8 cellular contexts compared by ENCODE assay signal in genomic region chr5:55307383-55308253, GRCh38. TPM values are rescaled to one million over a fixed set of nuclear protein-coding genes. Genes with fewer than 3 reads are reported as not detected.
DNase-seq lines count a peak whose midpoint lies in the region; ATAC-seq and TF ChIP-seq lines count a peak whose summit lies in the region.

A gene with protein sequence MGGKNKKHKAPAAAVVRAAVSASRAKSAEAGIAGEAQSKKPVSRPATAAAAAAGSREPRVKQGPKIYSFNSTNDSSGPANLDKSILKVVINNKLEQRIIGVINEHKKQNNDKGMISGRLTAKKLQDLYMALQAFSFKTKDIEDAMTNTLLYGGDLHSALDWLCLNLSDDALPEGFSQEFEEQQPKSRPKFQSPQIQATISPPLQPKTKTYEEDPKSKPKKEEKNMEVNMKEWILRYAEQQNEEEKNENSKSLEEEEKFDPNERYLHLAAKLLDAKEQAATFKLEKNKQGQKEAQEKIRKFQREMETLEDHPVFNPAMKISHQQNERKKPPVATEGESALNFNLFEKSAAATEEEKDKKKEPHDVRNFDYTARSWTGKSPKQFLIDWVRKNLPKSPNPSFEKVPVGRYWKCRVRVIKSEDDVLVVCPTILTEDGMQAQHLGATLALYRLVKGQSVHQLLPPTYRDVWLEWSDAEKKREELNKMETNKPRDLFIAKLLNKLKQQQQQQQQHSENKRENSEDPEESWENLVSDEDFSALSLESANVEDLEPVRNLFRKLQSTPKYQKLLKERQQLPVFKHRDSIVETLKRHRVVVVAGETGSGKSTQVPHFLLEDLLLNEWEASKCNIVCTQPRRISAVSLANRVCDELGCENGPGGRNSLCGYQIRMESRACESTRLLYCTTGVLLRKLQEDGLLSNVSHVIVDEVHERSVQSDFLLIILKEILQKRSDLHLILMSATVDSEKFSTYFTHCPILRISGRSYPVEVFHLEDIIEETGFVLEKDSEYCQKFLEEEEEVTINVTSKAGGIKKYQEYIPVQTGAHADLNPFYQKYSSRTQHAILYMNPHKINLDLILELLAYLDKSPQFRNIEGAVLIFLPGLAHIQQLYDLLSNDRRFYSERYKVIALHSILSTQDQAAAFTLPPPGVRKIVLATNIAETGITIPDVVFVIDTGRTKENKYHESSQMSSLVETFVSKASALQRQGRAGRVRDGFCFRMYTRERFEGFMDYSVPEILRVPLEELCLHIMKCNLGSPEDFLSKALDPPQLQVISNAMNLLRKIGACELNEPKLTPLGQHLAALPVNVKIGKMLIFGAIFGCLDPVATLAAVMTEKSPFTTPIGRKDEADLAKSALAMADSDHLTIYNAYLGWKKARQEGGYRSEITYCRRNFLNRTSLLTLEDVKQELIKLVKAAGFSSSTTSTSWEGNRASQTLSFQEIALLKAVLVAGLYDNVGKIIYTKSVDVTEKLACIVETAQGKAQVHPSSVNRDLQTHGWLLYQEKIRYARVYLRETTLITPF (N-terminal part only) (minus strand): TSS chr5:55307694. CDS start chr5:55307573, 121 bp downstream.
Gene MTREX, plus strand, starts transcription at chr5:55307989. Its CDS starts 25 bp downstream, at chr5:55308014.

- peak within 1 kb of the TSS; percentile 78 for H3K4me3 ChIP-seq in thymus (ENCODE audit: low read length)

- peaks cover 2% of the 10 kb centered on the region for H3K9me3 Mint-ChIP-seq in activated naive CD8-positive, alpha-beta T cell treated with anti-CD3 and anti-CD28 coated beads for 36 hours
- no peaks in the 10 kb centered on the region for H3K9me3 Mint-ChIP-seq in osteocyte (ENCODE audit: unreplicated experiment)

- under 1% methylated on average over 62 of the region's 62 CpGs for WGBS in thymus

- H3K4me1 ChIP-seq in thymus (ENCODE audit: control insufficient read depth, insufficient read depth, low read length), result peaks cover 5% of the 10 kb centered on the region

- H3K27me3 Mint-ChIP-seq in activated naive CD8-positive, alpha-beta T cell treated with anti-CD3 and anti-CD28 coated beads for 36 hours, result no peaks in the 10 kb centered on the region
- H3K27me3 Mint-ChIP-seq in osteocyte (ENCODE audit: unreplicated experiment), result no peaks in the 10 kb centered on the region

- peak; percentile 34 for TF ChIP-seq POLR2A in GM10847 (IDR thresholded peaks at IDR 0.05; ENCODE audit: extremely low read depth, insufficient read length)

- no peaks in the 10 kb centered on the region for H3K9me3 ChIP-seq in thymus (ENCODE audit: control insufficient read depth)

- H3K36me3 Mint-ChIP-seq in activated naive CD8-positive, alpha-beta T cell treated with anti-CD3 and anti-CD28 coated beads for 36 hours, result peaks cover 26% of the 10 kb centered on the region
- peaks cover 5% of the 10 kb centered on the region for H3K36me3 Mint-ChIP-seq in osteocyte (ENCODE audit: unreplicated experiment)

- peak; percentile 95 for ATAC-seq in HG02642 (IDR thresholded peaks at IDR 0.05; ENCODE audit: poor library complexity, unreplicated experiment)

- no peaks in the 10 kb centered on the region for H3K36me3 ChIP-seq in thymus (ENCODE audit: control insufficient read depth, insufficient read depth)

- no peak within 1 kb of the TSS for H3K4me3 Mint-ChIP-seq in activated naive CD8-positive, alpha-beta T cell treated with anti-CD3 and anti-CD28 coated beads for 36 hours
- H3K4me3 Mint-ChIP-seq in osteocyte (ENCODE audit: unreplicated experiment), result no peak within 1 kb of the TSS

- DNase-seq in NCI-H1105 (lab: John Stamatoyannopoulos, UW), result peak; percentile 73
- DNase-seq in SKM-1 (lab: John Stamatoyannopoulos, UW; ENCODE audit: unreplicated experiment), result peak; percentile 72
- peak; percentile 87 for DNase-seq in activated naive CD8-positive, alpha-beta T cell treated with anti-CD3 and anti-CD28 coated beads for 36 hours
- peak; percentile 88 to 97 (median 94) for DNase-seq in head of caudate nucleus
- DNase-seq in osteocyte (ENCODE audit: extremely low spot score, unreplicated experiment), result peak; percentile 96

- no peak for TF ChIP-seq CTCF in osteocyte (IDR thresholded peaks at IDR 0.05)

- intact Hi-C loops in head of caudate nucleus (cut with DNase I), result loop anchor here (5.0 kb wide), 1 partner anchor 75 kb away; the partner anchor contains the start of gene CCNO

- H3K4me1 Mint-ChIP-seq in activated naive CD8-positive, alpha-beta T cell treated with anti-CD3 and anti-CD28 coated beads for 36 hours, result peaks cover 30% of the 10 kb centered on the region
- peaks cover 20% of the 10 kb centered on the region for H3K4me1 Mint-ChIP-seq in osteocyte (ENCODE audit: unreplicated experiment)

- H3K27ac Mint-ChIP-seq in activated naive CD8-positive, alpha-beta T cell treated with anti-CD3 and anti-CD28 coated beads for 36 hours, result no peak within 1 kb of the TSS
- H3K27ac Mint-ChIP-seq in osteocyte (ENCODE audit: unreplicated experiment), result no peak within 1 kb of the TSS

- peak within 1 kb of the TSS; percentile 96 for H3K27ac ChIP-seq in thymus (ENCODE audit: low read depth)

- H3K27me3 ChIP-seq in thymus (ENCODE audit: control insufficient read depth, insufficient read depth), result no peaks in the 10 kb centered on the region

RNA-seq across cellular contexts. Expression of the first gene that starts in this region (rescaled TPM):
- total RNA-seq in activated naive CD8-positive, alpha-beta T cell treated with anti-CD3 and anti-CD28 coated beads for 36 hours, result 10 to 100 TPM; 19.1 TPM
- total RNA-seq in osteocyte, result 23.1 and 24.5 TPM in 2 replicates
- 12.5 TPM for polyA plus RNA-seq in thymus

RNA-seq across cellular contexts. Expression of gene MTREX, which starts in this region (rescaled TPM):
- total RNA-seq in activated naive CD8-positive, alpha-beta T cell treated with anti-CD3 and anti-CD28 coated beads for 36 hours, result 100 to 1,000 TPM in 1 of 2 experiments, 10 to 100 TPM in 1; 96.6 to 107 TPM
- 58.5 and 61.3 TPM in 2 replicates for total RNA-seq in osteocyte
- 31.8 TPM for polyA plus RNA-seq in thymus

Comparison
In these comparisons a context has a peak if more than half of its experiments do, and no peak if none do; other contexts are left out.
1. Peak in every context shown above with its lines: DNase-seq, ATAC-seq, H3K4me3 ChIP-seq and H3K27ac ChIP-seq.